ENCODE assay signal across 19 cellular contexts in genomic region chr13:75091707-75092106, GRCh38.
DNase-seq lines count a peak whose midpoint lies in the region; ATAC-seq, FAIRE-seq and TF ChIP-seq lines count a peak whose summit lies in the region.
"Had no signal": no experiment of that assay in that cellular context is flagged by ENCODE, and none has a peak within 500 bp of the region (broad histone marks: within the 10 kb centered on the region; RNA-seq: fewer than 3 reads in every experiment).

No MANE protein-coding gene starts in this region.

- peak overlapping the region; percentile 57 for H3K27ac Mint-ChIP-seq in neural crest cell (ENCODE audit: unreplicated experiment)
- H3K27ac Mint-ChIP-seq: B cell; CD4-positive, alpha-beta T cell had no signal

- peak; percentile 2 for DNase-seq in GM20000 (ENCODE audit: low spot score)
- DNase-seq in K562 (ENCODE audit: extremely low read depth in 1 of 4, low spot score in 3 of 4) = peak in 1 of 4 experiments; percentile 10
- DNase-seq in neural crest cell (ENCODE audit: low read depth, low spot score) = no peak
- DNase-seq in NCI-H1930 (lab: John Stamatoyannopoulos, UW) = no peak
- DNase-seq in KBM-7 = no peak
- DNase-seq: CD4-positive, alpha-beta T cell; DND-41; GDM1; Kasumi-1; NCI-H1436; NCI-H226; NCI-H526 treated with DMSO at 0.1 percent for 48 hours; NK-92 treated with Interleukin-12 subunit alpha and Interleukin-12 subunit beta, amount 100 ng/mL, for 24 hours; PC-9 had no signal

- H3K36me3 ChIP-seq in K562 (ENCODE audit: control insufficient read depth, insufficient read depth, low read length) = no peaks in the 10 kb centered on the region

- H3K79me2 ChIP-seq in K562 (ENCODE audit: control insufficient read depth, insufficient read depth, low read length) = no peaks in the 10 kb centered on the region

- FAIRE-seq in K562 (lab: Jason Lieb, UNC) = no peak
- FAIRE-seq: HepG2 had no signal

- H3K4me3 ChIP-seq in K562 = no peak overlapping the region
- H3K4me3 ChIP-seq: PC-9 had no signal

- no peaks in the 10 kb centered on the region; a peak in 1 of 5 replicates for H3K4me1 ChIP-seq in K562 (replicated peaks in 1 of 2; ENCODE audit: control insufficient read depth in 2 of 2, insufficient read depth in 2 of 2, low read length in 2 of 2)

- POLR2A ChIA-PET in K562 (lab: Yijun Ruan, JAX) = interaction anchor here (1.2 kb wide), 1 partner anchor 9 kb away, joined by 6 read pairs; no protein-coding TSS in a partner anchor

- TF ChIP-seq POLR2A in K562 (conservative IDR thresholded peaks at IDR 0.05) = no peak

- TF ChIP-seq CTCF in GM20000 (IDR thresholded peaks at IDR 0.05; ENCODE audit: extremely low read depth, missing control alignments) = no peak
- TF ChIP-seq CTCF in K562 (IDR thresholded peaks at IDR 0.05 in 2 of 3, conservative IDR thresholded peaks at IDR 0.05 in 1 of 3; ENCODE audit: insufficient read depth in 2 of 3, low read depth in 1 of 3, low read length in 3 of 3) = no peak
- no peak for TF ChIP-seq CTCF in neural crest cell (conservative IDR thresholded peaks at IDR 0.05)

- H3K4me2 ChIP-seq in K562 (ENCODE audit: insufficient read depth, low read length) = no peak overlapping the region
- H3K4me2 ChIP-seq: PC-9 had no signal

- no TSS peak for BruUV-seq in K562 (replicated peaks; lab: Mats Ljungman, UMichigan)

- ATAC-seq in HG03432 (IDR thresholded peaks at IDR 0.05; ENCODE audit: unreplicated experiment) (peak; percentile 60), K562 (no peak; the same call in 2 of the 3 replicates), GM19467 (IDR thresholded peaks at IDR 0.05; ENCODE audit: unreplicated experiment) (no peak), HG02763 (IDR thresholded peaks at IDR 0.05; ENCODE audit: unreplicated experiment) (no peak)
- ATAC-seq: HepG2 had no signal

- CTCF ChIA-PET in K562 (lab: Yijun Ruan, JAX; ENCODE audit: low intra/inter-chr PET ratio) = no interaction called here

- peak overlapping the region; percentile 14 for H3K4me3 Mint-ChIP-seq in neural crest cell
- H3K4me3 Mint-ChIP-seq: B cell; CD4-positive, alpha-beta T cell had no signal

- peak overlapping the region; percentile 12; the same call in 1 of the 3 replicates for H3K27ac ChIP-seq in K562 (ENCODE audit: extremely low read depth, low read depth, low read length)
- H3K27ac ChIP-seq: PC-9 had no signal

- no peaks in the 10 kb centered on the region for H3K9me1 ChIP-seq in K562 (ENCODE audit: control insufficient read depth, insufficient read depth, low read length)

- TF ChIP-seq EP300 in K562 (IDR thresholded peaks at IDR 0.05; ENCODE audit: low read length) = no peak

- no peaks in the 10 kb centered on the region for H3K9me3 Mint-ChIP-seq in neural crest cell
- H3K9me3 Mint-ChIP-seq: CD4-positive, alpha-beta T cell had no signal

- H3K27me3 Mint-ChIP-seq in neural crest cell (ENCODE audit: low read depth) = no peaks in the 10 kb centered on the region
- H3K27me3 Mint-ChIP-seq: B cell had no signal

- no peaks in the 10 kb centered on the region for H3K27me3 ChIP-seq in K562 (ENCODE audit: control insufficient read depth in 2 of 2, insufficient read depth in 2 of 2, low read length in 2 of 2)

- intact Hi-C loops in K562 (cut with micrococcal nuclease) = no loop called here

- in situ Hi-C loops in K562 (cut with MboI) = no loop called here
- in situ Hi-C loops in KBM-7 (cut with MboI; ENCODE audit: low pct_unique_long_range_greater_than_20kb, low sequenced_read_pairs) = no loop called here

- peak overlapping the region; percentile 72 for H2AFZ ChIP-seq in K562 (ENCODE audit: low read depth, low read length)
- H2AFZ ChIP-seq: PC-9 had no signal

- TF ChIP-seq RAD21 in K562 (CRISPR knock-in tag; conservative IDR thresholded peaks at IDR 0.05 in 1 of 2, IDR thresholded peaks at IDR 0.05 in 1 of 2) = no peak

- H3K36me3 Mint-ChIP-seq in neural crest cell (ENCODE audit: low read depth) = no peaks in the 10 kb centered on the region

- H4K20me1 ChIP-seq in K562 (replicated peaks; ENCODE audit: control insufficient read depth, insufficient read depth, low read length) = no peaks in the 10 kb centered on the region

- no peaks in the 10 kb centered on the region for H3K9me3 ChIP-seq in K562 (replicated peaks; ENCODE audit: control insufficient read depth, insufficient read depth, low read depth, low read length)

- H3K4me1 Mint-ChIP-seq in neural crest cell = peaks cover 38% of the 10 kb centered on the region
- H3K4me1 Mint-ChIP-seq: B cell had no signal

- no peak overlapping the region for H3K9ac ChIP-seq in K562 (ENCODE audit: insufficient read depth in 1 of 2, low read depth in 2 of 2, low read length in 2 of 2)

- WGBS in K562 (ENCODE audit: insufficient coverage, low coverage, missing lambda C conversion rate) = 4% methylated on average over 2 of the region's 2 CpGs

TF ChIP-seq in K562, 482 proteins besides CTCF, POLR2A, EP300 and RAD21:
- no peak for TF ChIP-seq DPF2 (IDR thresholded peaks at IDR 0.05)
TF ChIP-seq in K562: peak in this region for 0.
